In genomic region chr10:102434251-102434913, GRCh38 we compare ENCODE assay signal across 9 cellular contexts. TPM values are rescaled to one million over a fixed set of nuclear protein-coding genes. Genes with fewer than 3 reads are reported as not detected.
A peak's percentile ranks its signal among the peaks of the same experiment; 100 is the strongest.
DNase-seq lines count a peak whose midpoint lies in the region; ATAC-seq and TF ChIP-seq lines count a peak whose summit lies in the region.
"Had no signal": no experiment of that assay in that cellular context is flagged by ENCODE, and none has a peak within 500 bp of the region (broad histone marks: within the 10 kb centered on the region; RNA-seq: fewer than 3 reads in every experiment).

No MANE protein-coding gene starts in this region.

- TF ChIP-seq CTCF in OCI-LY3 (IDR thresholded peaks at IDR 0.05; ENCODE audit: low read depth, low read length) = no peak
- TF ChIP-seq CTCF in epithelial cell of esophagus (IDR thresholded peaks at IDR 0.05; ENCODE audit: insufficient read depth, low read depth, low read length, missing control alignments) = no peak
- TF ChIP-seq CTCF in omental fat pad (IDR thresholded peaks at IDR 0.05) = no peak

- H3K9me3 ChIP-seq in OCI-LY3 (ENCODE audit: insufficient read depth, low read length) = no peaks in the 10 kb centered on the region

- H3K27me3 ChIP-seq in OCI-LY3 (ENCODE audit: low read depth, low read length) = no peaks in the 10 kb centered on the region

- no peak overlapping the region for H3K27ac ChIP-seq in OCI-LY3 (ENCODE audit: low read length)

- H3K36me3 ChIP-seq in OCI-LY3 (replicated peaks; ENCODE audit: low read depth, low read length) = no peaks in the 10 kb centered on the region

- H3K9ac ChIP-seq in OCI-LY3 (ENCODE audit: low read length) = no peak overlapping the region

- no peaks in the 10 kb centered on the region for H4K20me1 ChIP-seq in OCI-LY3 (ENCODE audit: insufficient read depth, low read length)

- H2AFZ ChIP-seq in OCI-LY3 (ENCODE audit: low read depth, low read length) = no peak overlapping the region

- H3K4me1 ChIP-seq in OCI-LY3 (ENCODE audit: low read length) = peaks cover 30% of the 10 kb centered on the region

- DNase-seq in EH (ENCODE audit: low read depth) (peak; percentile 56), epithelial cell of esophagus (ENCODE audit: low read depth) (peak; percentile 59), omental fat pad (ENCODE audit: low spot score) (no peak), GM19240 (ENCODE audit: insufficient read length, low spot score) (no peak), COLO668 (lab: John Stamatoyannopoulos, UW; ENCODE audit: unreplicated experiment) (no peak), DMS114 treated with DMSO at 0.1 percent for 48 hours (lab: John Stamatoyannopoulos, UW; ENCODE audit: unreplicated experiment) (no peak)
- DNase-seq: NCI-H1105 treated with DMSO at 0.1 percent for 48 hours had no signal

- ATAC-seq in omental fat pad (ENCODE audit: low FRiP score) (peak; percentile 59), GM21825 (IDR thresholded peaks at IDR 0.05; ENCODE audit: unreplicated experiment) (no peak)

- H3K79me2 ChIP-seq in OCI-LY3 (ENCODE audit: low read length) = peaks cover 15% of the 10 kb centered on the region

- H3K4me3 ChIP-seq in OCI-LY3 (ENCODE audit: low read length) (peak overlapping the region; percentile 73; the same call in 1 of the 2 replicates), epithelial cell of esophagus (ENCODE audit: low read length) (no peak overlapping the region)

- H3K4me2 ChIP-seq in OCI-LY3 (ENCODE audit: low read length) = peak overlapping the region; percentile 88

RNA-seq across cellular contexts. Expression of gene CUEDC2, which starts 2.0 kb away (rescaled TPM):
- 10 to 100 TPM; 41.1 to 51.6 (median 47.2) TPM for total RNA-seq in omental fat pad

RNA-seq across cellular contexts. Expression of gene FBXL15, which starts 13.7 kb away (rescaled TPM):
- 10 to 100 TPM; 11.7 to 16.8 (median 15.0) TPM for total RNA-seq in omental fat pad

RNA-seq across cellular contexts. Expression of gene PSD, which starts 15.8 kb away (rescaled TPM):
- 1 to 10 TPM in 2 of 4 donors, under 1 TPM in 1, not detected in 1; 0.44 to 1.6 (median 1.1) TPM for total RNA-seq in omental fat pad

RNA-seq across cellular contexts. Expression of gene C10orf95, which starts 17.0 kb away (rescaled TPM):
- under 1 TPM in 1 of 4 donors, not detected in 3; 0.84 TPM for total RNA-seq in omental fat pad

RNA-seq across cellular contexts. Expression of gene NFKB2, which starts 38.9 kb away (rescaled TPM):
- 10 to 100 TPM; 13.7 to 54.4 (median 28.8) TPM for total RNA-seq in omental fat pad

Comparison
In these comparisons a context has a peak if more than half of its experiments do, and no peak if none do; other contexts are left out.
1. DNase-seq: peak in EH (single experiment) and epithelial cell of esophagus (single experiment); none in omental fat pad (single experiment), GM19240 (single experiment), COLO668 (single experiment) and DMS114 treated with DMSO at 0.1 percent for 48 hours (single experiment).